In the genomic region with DNA sequence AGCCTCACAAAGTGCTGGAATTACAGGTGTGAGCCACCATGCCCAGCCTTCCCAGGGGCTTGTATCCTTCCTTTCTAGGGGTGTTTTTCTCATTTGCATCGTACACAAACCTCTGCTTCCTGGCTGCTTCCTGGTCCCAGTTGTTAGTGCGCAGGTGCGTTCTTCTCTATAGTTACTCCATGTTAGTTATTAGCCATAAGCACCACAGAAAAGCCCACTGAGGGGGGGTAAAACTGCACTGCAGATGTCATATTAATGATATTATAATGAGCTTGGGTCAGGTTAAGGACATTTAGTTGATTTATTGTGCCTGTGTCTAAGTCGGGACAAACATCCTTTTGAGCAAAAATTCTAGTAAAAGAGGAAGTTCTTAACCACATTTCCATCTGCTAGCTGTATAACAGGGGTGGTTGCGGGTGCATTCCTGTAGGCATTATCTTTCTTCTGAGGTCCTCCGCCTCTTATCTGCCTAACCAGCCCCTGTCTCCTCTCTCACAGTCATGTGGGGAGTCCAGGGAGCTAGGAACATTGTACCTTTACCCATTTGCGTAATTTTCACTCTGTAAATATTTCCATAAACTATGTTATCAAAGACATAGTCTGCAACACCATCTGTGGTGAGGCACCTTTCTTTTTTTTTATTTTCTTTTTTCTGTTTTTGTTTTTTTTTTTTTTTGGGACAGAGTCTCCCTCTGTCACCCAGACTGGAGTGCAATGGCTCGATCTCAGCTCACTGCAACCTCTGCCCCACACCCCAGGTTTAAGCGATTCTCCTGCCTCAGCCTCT, we compare ENCODE assay signal across 1 cellular context.
TF ChIP-seq lines count a peak whose summit lies in the region.

No MANE protein-coding gene starts in this region.

TF ChIP-seq in HepG2, 621 proteins besides CTCF, POLR2A, EP300 and RAD21 (continued from another document and continues in another):
- TF ChIP-seq, protein P1, sequence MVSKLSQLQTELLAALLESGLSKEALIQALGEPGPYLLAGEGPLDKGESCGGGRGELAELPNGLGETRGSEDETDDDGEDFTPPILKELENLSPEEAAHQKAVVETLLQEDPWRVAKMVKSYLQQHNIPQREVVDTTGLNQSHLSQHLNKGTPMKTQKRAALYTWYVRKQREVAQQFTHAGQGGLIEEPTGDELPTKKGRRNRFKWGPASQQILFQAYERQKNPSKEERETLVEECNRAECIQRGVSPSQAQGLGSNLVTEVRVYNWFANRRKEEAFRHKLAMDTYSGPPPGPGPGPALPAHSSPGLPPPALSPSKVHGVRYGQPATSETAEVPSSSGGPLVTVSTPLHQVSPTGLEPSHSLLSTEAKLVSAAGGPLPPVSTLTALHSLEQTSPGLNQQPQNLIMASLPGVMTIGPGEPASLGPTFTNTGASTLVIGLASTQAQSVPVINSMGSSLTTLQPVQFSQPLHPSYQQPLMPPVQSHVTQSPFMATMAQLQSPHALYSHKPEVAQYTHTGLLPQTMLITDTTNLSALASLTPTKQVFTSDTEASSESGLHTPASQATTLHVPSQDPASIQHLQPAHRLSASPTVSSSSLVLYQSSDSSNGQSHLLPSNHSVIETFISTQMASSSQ (IDR thresholded peaks at IDR 0.05; ENCODE audit: low read depth), result peak; percentile 81
- TF ChIP-seq, protein P1 (CRISPR knock-in tag; IDR thresholded peaks at IDR 0.05; ENCODE audit: borderline replicate concordance), result peak; percentile 54; the same call in 1 of the 2 replicates
- no peak; the same call in 1 of the 2 replicates for TF ChIP-seq ZNF558 (CRISPR knock-in tag; IDR thresholded peaks at IDR 0.05; ENCODE audit: borderline replicate concordance)
- TF ChIP-seq ZSCAN30 (CRISPR knock-in tag; IDR thresholded peaks at IDR 0.05), result no peak
- TF ChIP-seq ZNF10 (CRISPR knock-in tag; IDR thresholded peaks at IDR 0.05; ENCODE audit: borderline replicate concordance, low read depth), result no peak
- TF ChIP-seq, protein P2, sequence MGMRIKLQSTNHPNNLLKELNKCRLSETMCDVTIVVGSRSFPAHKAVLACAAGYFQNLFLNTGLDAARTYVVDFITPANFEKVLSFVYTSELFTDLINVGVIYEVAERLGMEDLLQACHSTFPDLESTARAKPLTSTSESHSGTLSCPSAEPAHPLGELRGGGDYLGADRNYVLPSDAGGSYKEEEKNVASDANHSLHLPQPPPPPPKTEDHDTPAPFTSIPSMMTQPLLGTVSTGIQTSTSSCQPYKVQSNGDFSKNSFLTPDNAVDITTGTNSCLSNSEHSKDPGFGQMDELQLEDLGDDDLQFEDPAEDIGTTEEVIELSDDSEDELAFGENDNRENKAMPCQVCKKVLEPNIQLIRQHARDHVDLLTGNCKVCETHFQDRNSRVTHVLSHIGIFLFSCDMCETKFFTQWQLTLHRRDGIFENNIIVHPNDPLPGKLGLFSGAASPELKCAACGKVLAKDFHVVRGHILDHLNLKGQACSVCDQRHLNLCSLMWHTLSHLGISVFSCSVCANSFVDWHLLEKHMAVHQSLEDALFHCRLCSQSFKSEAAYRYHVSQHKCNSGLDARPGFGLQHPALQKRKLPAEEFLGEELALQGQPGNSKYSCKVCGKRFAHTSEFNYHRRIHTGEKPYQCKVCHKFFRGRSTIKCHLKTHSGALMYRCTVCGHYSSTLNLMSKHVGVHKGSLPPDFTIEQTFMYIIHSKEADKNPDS (CRISPR knock-in tag; IDR thresholded peaks at IDR 0.05), result no peak
- TF ChIP-seq, protein P3, sequence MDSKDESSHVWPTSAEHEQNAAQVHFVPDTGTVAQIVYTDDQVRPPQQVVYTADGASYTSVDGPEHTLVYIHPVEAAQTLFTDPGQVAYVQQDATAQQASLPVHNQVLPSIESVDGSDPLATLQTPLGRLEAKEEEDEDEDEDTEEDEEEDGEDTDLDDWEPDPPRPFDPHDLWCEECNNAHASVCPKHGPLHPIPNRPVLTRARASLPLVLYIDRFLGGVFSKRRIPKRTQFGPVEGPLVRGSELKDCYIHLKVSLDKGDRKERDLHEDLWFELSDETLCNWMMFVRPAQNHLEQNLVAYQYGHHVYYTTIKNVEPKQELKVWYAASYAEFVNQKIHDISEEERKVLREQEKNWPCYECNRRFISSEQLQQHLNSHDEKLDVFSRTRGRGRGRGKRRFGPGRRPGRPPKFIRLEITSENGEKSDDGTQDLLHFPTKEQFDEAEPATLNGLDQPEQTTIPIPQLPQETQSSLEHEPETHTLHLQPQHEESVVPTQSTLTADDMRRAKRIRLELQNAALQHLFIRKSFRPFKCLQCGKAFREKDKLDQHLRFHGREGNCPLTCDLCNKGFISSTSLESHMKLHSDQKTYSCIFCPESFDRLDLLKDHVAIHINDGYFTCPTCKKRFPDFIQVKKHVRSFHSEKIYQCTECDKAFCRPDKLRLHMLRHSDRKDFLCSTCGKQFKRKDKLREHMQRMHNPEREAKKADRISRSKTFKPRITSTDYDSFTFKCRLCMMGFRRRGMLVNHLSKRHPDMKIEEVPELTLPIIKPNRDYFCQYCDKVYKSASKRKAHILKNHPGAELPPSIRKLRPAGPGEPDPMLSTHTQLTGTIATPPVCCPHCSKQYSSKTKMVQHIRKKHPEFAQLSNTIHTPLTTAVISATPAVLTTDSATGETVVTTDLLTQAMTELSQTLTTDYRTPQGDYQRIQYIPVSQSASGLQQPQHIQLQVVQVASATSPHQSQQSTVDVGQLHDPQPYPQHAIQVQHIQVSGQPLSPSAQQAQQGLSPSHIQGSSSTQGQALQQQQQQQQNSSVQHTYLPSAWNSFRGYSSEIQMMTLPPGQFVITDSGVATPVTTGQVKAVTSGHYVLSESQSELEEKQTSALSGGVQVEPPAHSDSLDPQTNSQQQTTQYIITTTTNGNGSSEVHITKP (CRISPR knock-in tag; IDR thresholded peaks at IDR 0.05; ENCODE audit: low read depth), result 0 out of 2 replicates have a peak, but pooled peaks have one; percentile 54
- TF ChIP-seq MEF2D (CRISPR knock-in tag; IDR thresholded peaks at IDR 0.05), result peak; percentile 80
- TF ChIP-seq NR2F2 (IDR thresholded peaks at IDR 0.05; ENCODE audit: borderline replicate concordance, low read depth), result peak; percentile 64; the same call in 1 of the 2 replicates
- peak; percentile 32; the same call in 1 of the 2 replicates for TF ChIP-seq ETV6 (CRISPR knock-in tag; conservative IDR thresholded peaks at IDR 0.05)
- TF ChIP-seq ZFAT (CRISPR knock-in tag; conservative IDR thresholded peaks at IDR 0.05), result no peak
- TF ChIP-seq SIN3B (IDR thresholded peaks at IDR 0.05; ENCODE audit: low read length), result no peak
- TF ChIP-seq PLRG1 (conservative IDR thresholded peaks at IDR 0.05), result no peak
- no peak for TF ChIP-seq ZNF282 (IDR thresholded peaks at IDR 0.05; ENCODE audit: partially characterized antibody)
- TF ChIP-seq, protein P4, sequence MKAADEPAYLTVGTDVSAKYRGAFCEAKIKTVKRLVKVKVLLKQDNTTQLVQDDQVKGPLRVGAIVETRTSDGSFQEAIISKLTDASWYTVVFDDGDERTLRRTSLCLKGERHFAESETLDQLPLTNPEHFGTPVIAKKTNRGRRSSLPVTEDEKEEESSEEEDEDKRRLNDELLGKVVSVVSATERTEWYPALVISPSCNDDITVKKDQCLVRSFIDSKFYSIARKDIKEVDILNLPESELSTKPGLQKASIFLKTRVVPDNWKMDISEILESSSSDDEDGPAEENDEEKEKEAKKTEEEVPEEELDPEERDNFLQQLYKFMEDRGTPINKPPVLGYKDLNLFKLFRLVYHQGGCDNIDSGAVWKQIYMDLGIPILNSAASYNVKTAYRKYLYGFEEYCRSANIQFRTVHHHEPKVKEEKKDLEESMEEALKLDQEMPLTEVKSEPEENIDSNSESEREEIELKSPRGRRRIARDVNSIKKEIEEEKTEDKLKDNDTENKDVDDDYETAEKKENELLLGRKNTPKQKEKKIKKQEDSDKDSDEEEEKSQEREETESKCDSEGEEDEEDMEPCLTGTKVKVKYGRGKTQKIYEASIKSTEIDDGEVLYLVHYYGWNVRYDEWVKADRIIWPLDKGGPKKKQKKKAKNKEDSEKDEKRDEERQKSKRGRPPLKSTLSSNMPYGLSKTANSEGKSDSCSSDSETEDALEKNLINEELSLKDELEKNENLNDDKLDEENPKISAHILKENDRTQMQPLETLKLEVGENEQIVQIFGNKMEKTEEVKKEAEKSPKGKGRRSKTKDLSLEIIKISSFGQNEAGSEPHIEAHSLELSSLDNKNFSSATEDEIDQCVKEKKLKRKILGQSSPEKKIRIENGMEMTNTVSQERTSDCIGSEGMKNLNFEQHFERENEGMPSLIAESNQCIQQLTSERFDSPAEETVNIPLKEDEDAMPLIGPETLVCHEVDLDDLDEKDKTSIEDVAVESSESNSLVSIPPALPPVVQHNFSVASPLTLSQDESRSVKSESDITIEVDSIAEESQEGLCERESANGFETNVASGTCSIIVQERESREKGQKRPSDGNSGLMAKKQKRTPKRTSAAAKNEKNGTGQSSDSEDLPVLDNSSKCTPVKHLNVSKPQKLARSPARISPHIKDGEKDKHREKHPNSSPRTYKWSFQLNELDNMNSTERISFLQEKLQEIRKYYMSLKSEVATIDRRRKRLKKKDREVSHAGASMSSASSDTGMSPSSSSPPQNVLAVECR (CRISPR knock-in tag; IDR thresholded peaks at IDR 0.05; ENCODE audit: borderline replicate concordance), result no peak; the same call in 1 of the 2 replicates
- no peak for TF ChIP-seq NKX3-1 (CRISPR knock-in tag; IDR thresholded peaks at IDR 0.05)
- TF ChIP-seq CREM (IDR thresholded peaks at IDR 0.05), result peak; percentile 87
- no peak for TF ChIP-seq CREM (CRISPR knock-in tag; IDR thresholded peaks at IDR 0.05)
- TF ChIP-seq, protein P5, sequence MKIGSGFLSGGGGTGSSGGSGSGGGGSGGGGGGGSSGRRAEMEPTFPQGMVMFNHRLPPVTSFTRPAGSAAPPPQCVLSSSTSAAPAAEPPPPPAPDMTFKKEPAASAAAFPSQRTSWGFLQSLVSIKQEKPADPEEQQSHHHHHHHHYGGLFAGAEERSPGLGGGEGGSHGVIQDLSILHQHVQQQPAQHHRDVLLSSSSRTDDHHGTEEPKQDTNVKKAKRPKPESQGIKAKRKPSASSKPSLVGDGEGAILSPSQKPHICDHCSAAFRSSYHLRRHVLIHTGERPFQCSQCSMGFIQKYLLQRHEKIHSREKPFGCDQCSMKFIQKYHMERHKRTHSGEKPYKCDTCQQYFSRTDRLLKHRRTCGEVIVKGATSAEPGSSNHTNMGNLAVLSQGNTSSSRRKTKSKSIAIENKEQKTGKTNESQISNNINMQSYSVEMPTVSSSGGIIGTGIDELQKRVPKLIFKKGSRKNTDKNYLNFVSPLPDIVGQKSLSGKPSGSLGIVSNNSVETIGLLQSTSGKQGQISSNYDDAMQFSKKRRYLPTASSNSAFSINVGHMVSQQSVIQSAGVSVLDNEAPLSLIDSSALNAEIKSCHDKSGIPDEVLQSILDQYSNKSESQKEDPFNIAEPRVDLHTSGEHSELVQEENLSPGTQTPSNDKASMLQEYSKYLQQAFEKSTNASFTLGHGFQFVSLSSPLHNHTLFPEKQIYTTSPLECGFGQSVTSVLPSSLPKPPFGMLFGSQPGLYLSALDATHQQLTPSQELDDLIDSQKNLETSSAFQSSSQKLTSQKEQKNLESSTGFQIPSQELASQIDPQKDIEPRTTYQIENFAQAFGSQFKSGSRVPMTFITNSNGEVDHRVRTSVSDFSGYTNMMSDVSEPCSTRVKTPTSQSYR (CRISPR knock-in tag; IDR thresholded peaks at IDR 0.05; ENCODE audit: borderline replicate concordance), result no peak
- TF ChIP-seq RBFOX2 (IDR thresholded peaks at IDR 0.05; ENCODE audit: low read depth, low read length), result peak; percentile 41; the same call in 1 of the 2 replicates
- TF ChIP-seq, protein P6, sequence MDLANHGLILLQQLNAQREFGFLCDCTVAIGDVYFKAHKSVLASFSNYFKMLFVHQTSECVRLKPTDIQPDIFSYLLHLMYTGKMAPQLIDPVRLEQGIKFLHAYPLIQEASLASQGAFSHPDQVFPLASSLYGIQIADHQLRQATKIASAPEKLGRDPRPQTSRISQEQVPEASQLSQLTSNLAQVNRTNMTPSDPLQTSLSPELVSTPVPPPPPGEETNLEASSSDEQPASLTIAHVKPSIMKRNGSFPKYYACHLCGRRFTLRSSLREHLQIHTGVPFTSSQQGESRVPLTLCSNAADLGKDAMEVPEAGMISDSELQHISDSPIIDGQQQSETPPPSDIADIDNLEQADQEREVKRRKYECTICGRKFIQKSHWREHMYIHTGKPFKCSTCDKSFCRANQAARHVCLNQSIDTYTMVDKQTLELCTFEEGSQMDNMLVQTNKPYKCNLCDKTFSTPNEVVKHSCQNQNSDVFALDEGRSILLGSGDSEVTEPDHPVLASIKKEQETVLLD (CRISPR knock-in tag; IDR thresholded peaks at IDR 0.05; ENCODE audit: low read depth), result no peak
- peak; percentile 92 for TF ChIP-seq HNF4A (CRISPR knock-in tag; IDR thresholded peaks at IDR 0.05)
- peak; percentile 93 for TF ChIP-seq GATAD2A (CRISPR knock-in tag; IDR thresholded peaks at IDR 0.05)
- TF ChIP-seq ZNF264 (CRISPR knock-in tag; IDR thresholded peaks at IDR 0.05), result peak; percentile 90; the same call in 1 of the 2 replicates
- TF ChIP-seq, protein P7, sequence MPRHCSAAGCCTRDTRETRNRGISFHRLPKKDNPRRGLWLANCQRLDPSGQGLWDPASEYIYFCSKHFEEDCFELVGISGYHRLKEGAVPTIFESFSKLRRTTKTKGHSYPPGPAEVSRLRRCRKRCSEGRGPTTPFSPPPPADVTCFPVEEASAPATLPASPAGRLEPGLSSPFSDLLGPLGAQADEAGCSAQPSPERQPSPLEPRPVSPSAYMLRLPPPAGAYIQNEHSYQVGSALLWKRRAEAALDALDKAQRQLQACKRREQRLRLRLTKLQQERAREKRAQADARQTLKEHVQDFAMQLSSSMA (CRISPR knock-in tag; IDR thresholded peaks at IDR 0.05), result peak; percentile 69; the same call in 1 of the 2 replicates
- TF ChIP-seq FIP1L1 (IDR thresholded peaks at IDR 0.05; ENCODE audit: borderline replicate concordance, insufficient read depth, low read depth, low read length), result no peak
- TF ChIP-seq ARNT (IDR thresholded peaks at IDR 0.05), result no peak
- TF ChIP-seq NCOR1 (IDR thresholded peaks at IDR 0.05; ENCODE audit: borderline replicate concordance, low read length), result peak; percentile 88
- peak; percentile 85 for TF ChIP-seq MED1 (CRISPR knock-in tag; IDR thresholded peaks at IDR 0.05)
- no peak for TF ChIP-seq ZNF101 (CRISPR knock-in tag; IDR thresholded peaks at IDR 0.05; ENCODE audit: borderline replicate concordance, low read depth)
- no peak for TF ChIP-seq ZNF354B (CRISPR knock-in tag; IDR thresholded peaks at IDR 0.05)
- no peak for TF ChIP-seq EHMT2 (IDR thresholded peaks at IDR 0.05; ENCODE audit: borderline replicate concordance, low read depth, low read length)
